In the genomic region with DNA sequence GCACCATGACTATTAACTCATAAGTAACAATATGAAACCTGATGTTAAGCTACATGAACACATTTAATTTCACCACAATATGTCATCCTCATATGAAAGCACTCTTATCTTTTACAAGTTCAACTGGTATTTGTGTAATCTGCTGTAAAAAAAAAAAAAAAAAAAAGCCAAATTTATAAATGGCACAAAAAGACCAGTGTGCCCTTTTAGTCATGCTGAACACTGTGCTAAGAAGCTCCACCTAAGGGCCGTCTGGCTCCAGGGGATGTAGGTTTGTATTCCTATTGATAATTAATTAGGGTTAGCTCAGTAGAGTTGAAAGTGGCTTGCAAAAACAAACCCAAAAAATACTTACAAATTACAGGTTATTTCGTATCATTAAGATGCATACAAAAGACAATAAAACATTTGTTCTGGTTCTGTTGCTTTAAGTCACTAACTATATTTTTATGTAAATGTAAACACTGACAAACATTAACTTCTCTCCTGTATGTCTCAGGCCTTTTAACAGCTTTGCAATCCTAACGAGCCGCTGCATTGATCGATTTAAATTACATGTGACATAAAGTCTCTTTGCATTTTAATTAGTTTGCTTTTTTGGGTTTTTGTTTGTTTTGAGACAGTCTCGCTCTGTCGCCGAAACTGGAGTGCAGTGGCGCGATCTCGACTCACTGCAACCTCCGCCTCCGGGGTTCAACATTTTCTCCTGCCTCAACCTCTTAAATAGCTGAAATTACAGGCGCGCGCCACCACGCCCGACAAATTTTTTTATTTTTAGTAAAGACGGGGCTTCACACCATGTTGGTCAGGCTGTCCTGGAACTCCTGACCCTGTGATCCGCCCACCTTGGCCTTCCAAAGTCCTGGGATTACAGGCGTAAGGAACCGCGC, we compare ENCODE assay signal across 8 cellular contexts.
DNase-seq lines count a peak whose midpoint lies in the region; ATAC-seq, FAIRE-seq and TF ChIP-seq lines count a peak whose summit lies in the region.
"Had no signal": no experiment of that assay in that cellular context is flagged by ENCODE, and none has a peak within 500 bp of the region (broad histone marks: within the 10 kb centered on the region; RNA-seq: fewer than 3 reads in every experiment).

No MANE protein-coding gene starts in this region.

- H3K4me1 ChIP-seq in rectal smooth muscle tissue (ENCODE audit: control insufficient read depth, insufficient read depth, low read length) = peaks cover 8% of the 10 kb centered on the region

- H3K27me3 Mint-ChIP-seq in activated CD8-positive, alpha-beta T cell treated with anti-CD3 and anti-CD28 coated beads, Interleukin-2, amount 10 ng/mL, durations not matched to agents 7 days and 5 days (ENCODE audit: low read depth) = no peaks in the 10 kb centered on the region

- H3K27ac Mint-ChIP-seq in activated CD8-positive, alpha-beta T cell treated with anti-CD3 and anti-CD28 coated beads, Interleukin-2, amount 10 ng/mL, durations not matched to agents 7 days and 5 days = peak overlapping the region; percentile 93

- peaks cover 46% of the 10 kb centered on the region for H3K36me3 Mint-ChIP-seq in activated CD8-positive, alpha-beta T cell treated with anti-CD3 and anti-CD28 coated beads, Interleukin-2, amount 10 ng/mL, durations not matched to agents 7 days and 5 days (ENCODE audit: low read depth)

- DNase-seq in GM12892 (ENCODE audit: insufficient read length) = no peak
- peak; percentile 29 for DNase-seq in NCI-H1092 (lab: John Stamatoyannopoulos, UW)
- DNase-seq in activated CD8-positive, alpha-beta T cell treated with anti-CD3 and anti-CD28 coated beads, Interleukin-2, amount 10 ng/mL, durations not matched to agents 7 days and 5 days = peak; percentile 75
- no peak for DNase-seq in fibroblast of the aortic adventitia (ENCODE audit: low read depth)
- no peak for DNase-seq in NCI-H2029 (lab: John Stamatoyannopoulos, UW)

- peak overlapping the region; percentile 99 for H3K4me3 Mint-ChIP-seq in activated CD8-positive, alpha-beta T cell treated with anti-CD3 and anti-CD28 coated beads, Interleukin-2, amount 10 ng/mL, durations not matched to agents 7 days and 5 days

- H3K36me3 ChIP-seq in rectal smooth muscle tissue (ENCODE audit: control insufficient read depth, insufficient read depth, low read length) = no peaks in the 10 kb centered on the region

- H3K9ac ChIP-seq in rectal smooth muscle tissue (ENCODE audit: low read length) = peak overlapping the region; percentile 97

- no peaks in the 10 kb centered on the region for H3K9me3 Mint-ChIP-seq in activated CD8-positive, alpha-beta T cell treated with anti-CD3 and anti-CD28 coated beads, Interleukin-2, amount 10 ng/mL, durations not matched to agents 7 days and 5 days (ENCODE audit: insufficient read depth)

- no peak for TF ChIP-seq CTCF in fibroblast of the aortic adventitia (IDR thresholded peaks at IDR 0.05; ENCODE audit: insufficient read depth, low read length)

- peak; percentile 11; the same call in 1 of the 2 replicates for TF ChIP-seq POLR2A in GM12892 (IDR thresholded peaks at IDR 0.05; ENCODE audit: low read depth, low read length)

- peaks cover 47% of the 10 kb centered on the region for H3K4me1 Mint-ChIP-seq in activated CD8-positive, alpha-beta T cell treated with anti-CD3 and anti-CD28 coated beads, Interleukin-2, amount 10 ng/mL, durations not matched to agents 7 days and 5 days (ENCODE audit: low read depth)

- H3K27me3 ChIP-seq in rectal smooth muscle tissue (ENCODE audit: control insufficient read depth, insufficient read depth, low read length) = no peaks in the 10 kb centered on the region

- no peak for ATAC-seq in activated CD8-positive, alpha-beta T cell treated with anti-CD3 and anti-CD28 coated beads, Interleukin-2, amount 10 ng/mL, durations not matched to agents 7 days and 5 days
- ATAC-seq in GM21825 (IDR thresholded peaks at IDR 0.05; ENCODE audit: unreplicated experiment) = no peak

- POLR2A ChIA-PET in activated CD8-positive, alpha-beta T cell treated with anti-CD3 and anti-CD28 coated beads, Interleukin-2, amount 10 ng/mL, durations not matched to agents 7 days and 5 days (lab: Charles Lee) = interaction anchor here (0.6 to 30.7 kb wide), 48 partner anchors 11 to 1696 kb away, joined by 3 to 2224 read pairs (median 14); partner anchors contain the start of genes HMGN4 and RIPOR2

- H3K4me3 ChIP-seq in fibroblast of the aortic adventitia (ENCODE audit: low read depth, low read length) (peak overlapping the region; percentile 83), rectal smooth muscle tissue (ENCODE audit: low read length) (peak overlapping the region; percentile 94)

- CTCF ChIA-PET in activated CD8-positive, alpha-beta T cell treated with anti-CD3 and anti-CD28 coated beads, Interleukin-2, amount 10 ng/mL, durations not matched to agents 7 days and 5 days (lab: Charles Lee) = interaction anchor here (0.7 to 3.8 kb wide), 11 partner anchors 9 to 172 kb away, joined by 3 to 17 read pairs (median 8); a partner anchor contains a TSS

- peak overlapping the region; percentile 98 for H3K27ac ChIP-seq in rectal smooth muscle tissue (ENCODE audit: low read depth, low read length)

- FAIRE-seq in GM12892 (lab: Jason Lieb, UNC) = no peak
- FAIRE-seq: colon had no signal

Comparison
In these comparisons a context has a peak if more than half of its experiments do, and no peak if none do; other contexts are left out.
1. DNase-seq: peak in NCI-H1092 (single experiment) and activated CD8-positive, alpha-beta T cell treated with anti-CD3 and anti-CD28 coated beads, Interleukin-2, amount 10 ng/mL, durations not matched to agents 7 days and 5 days (single experiment); none in GM12892 (single experiment), fibroblast of the aortic adventitia (single experiment) and NCI-H2029 (single experiment).